Comparison of ENCODE assay signal across 8 cellular contexts in genomic region chr13:60335531-60335930, GRCh38.
DNase-seq lines count a peak whose midpoint lies in the region; ATAC-seq and TF ChIP-seq lines count a peak whose summit lies in the region.

No MANE protein-coding gene starts in this region.

- H3K9me3 ChIP-seq in left ventricle myocardium inferior (replicated peaks) (no peaks in the 10 kb centered on the region), right cardiac atrium (ENCODE audit: control insufficient read depth, low read length) (no peaks in the 10 kb centered on the region), vagina (no peaks in the 10 kb centered on the region)

- H3K36me3 ChIP-seq in left ventricle myocardium inferior (no peaks in the 10 kb centered on the region), vagina (no peaks in the 10 kb centered on the region)

- intact Hi-C loops in left ventricle myocardium inferior (cut with micrococcal nuclease) (no loop called here), right cardiac atrium (cut with DNase I) (no loop called here), vagina (cut with DNase I) (no loop called here)

- H3K4me1 ChIP-seq in left ventricle myocardium inferior (no peaks in the 10 kb centered on the region), right cardiac atrium (ENCODE audit: control insufficient read depth, insufficient read depth, low read length) (no peaks in the 10 kb centered on the region), vagina (no peaks in the 10 kb centered on the region)

- TF ChIP-seq POLR2A in vagina (IDR thresholded peaks at IDR 0.05): no peak

- DNase-seq in left ventricle myocardium inferior: no peak
- DNase-seq in right cardiac atrium: no peak
- peak; percentile 57 for DNase-seq in OCI-M1 (lab: John Stamatoyannopoulos, UW)
- peak; percentile 23 for DNase-seq in fibroblast of mammary gland (ENCODE audit: low read depth)
- DNase-seq in vagina (ENCODE audit: extremely low spot score in 2 of 2): no peak
- no peak for DNase-seq in HPDE6-E6E7 (ENCODE audit: extremely low spot score)

- WGBS in right cardiac atrium: 2% methylated on average over 1 of the region's 1 CpG

- H3K4me3 ChIP-seq in left ventricle myocardium inferior (no peak overlapping the region), right cardiac atrium (ENCODE audit: low read length) (no peak overlapping the region), fibroblast of mammary gland (ENCODE audit: control insufficient read depth, low read depth, low read length) (no peak overlapping the region), vagina (no peak overlapping the region)

- ATAC-seq in right cardiac atrium (no peak), GM21526 (IDR thresholded peaks at IDR 0.05; ENCODE audit: low FRiP score, unreplicated experiment) (no peak), GM21447 (IDR thresholded peaks at IDR 0.05; ENCODE audit: unreplicated experiment) (no peak)

- TF ChIP-seq CTCF in left ventricle myocardium inferior (IDR thresholded peaks at IDR 0.05; ENCODE audit: borderline replicate concordance) (peak; percentile 72), fibroblast of mammary gland (conservative IDR thresholded peaks at IDR 0.05; ENCODE audit: control insufficient read depth, insufficient read depth, low read depth, low read length) (peak; percentile 52), vagina (IDR thresholded peaks at IDR 0.05) (peak in 2 of 3 experiments; percentile 24 to 33)

- H3K27ac ChIP-seq in left ventricle myocardium inferior (replicated peaks) (no peak overlapping the region), right cardiac atrium (ENCODE audit: low read length) (no peak overlapping the region), vagina (no peak overlapping the region)

- no peaks in the 10 kb centered on the region for H3K27me3 ChIP-seq in left ventricle myocardium inferior (ENCODE audit: low read depth)
- no peaks in the 10 kb centered on the region for H3K27me3 ChIP-seq in right cardiac atrium (ENCODE audit: control insufficient read depth, insufficient read depth)
- H3K27me3 ChIP-seq in vagina: no peaks in the 10 kb centered on the region

Comparison
In these comparisons a context has a peak if more than half of its experiments do, and no peak if none do; other contexts are left out.
1. DNase-seq: peak in OCI-M1 (single experiment) and fibroblast of mammary gland (single experiment); none in left ventricle myocardium inferior (single experiment), right cardiac atrium (0 of 3), vagina (0 of 2) and HPDE6-E6E7 (single experiment).
2. Peak in every context shown above with its lines, with median percentiles within 50 percentile points of each other: CTCF ChIP-seq.